Comparison of ENCODE assay signal across 36 cellular contexts in the genomic region with DNA sequence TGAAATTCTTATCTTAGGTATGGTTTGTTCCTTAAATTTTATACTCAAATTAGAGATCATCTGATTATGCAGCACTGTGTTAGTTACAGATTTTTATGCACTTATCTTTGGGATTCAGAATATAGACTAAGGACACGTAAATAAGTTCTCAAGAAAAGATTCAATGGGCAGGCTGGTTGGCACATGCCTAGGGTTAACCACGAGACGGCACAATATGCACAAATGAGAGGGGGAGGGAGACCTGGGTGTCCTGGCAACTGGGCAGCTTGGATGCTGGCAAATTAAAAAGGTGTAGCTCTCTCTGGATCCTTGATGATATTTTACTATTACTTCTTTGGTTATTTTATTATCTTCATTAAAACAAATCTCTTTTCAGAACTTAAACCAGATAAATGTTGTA. TPM values are rescaled to one million over a fixed set of nuclear protein-coding genes. Genes with fewer than 3 reads are reported as not detected.
"Had no signal": no experiment of that assay in that cellular context is flagged by ENCODE, and none has a peak within 500 bp of the region (broad histone marks: within the 10 kb centered on the region; RNA-seq: fewer than 3 reads in every experiment).

No MANE protein-coding gene starts in this region.

- ATAC-seq: heart left ventricle; stimulated activated memory B cell treated with anti-CD40 and anti-IgM and Interleukin-4, amounts not matched to agents 10 μg/mL and 1 μg/mL and 100 μg/mL, for 72 hours; WTC11 had no signal

- H3K36me3 ChIP-seq: heart left ventricle, left lung, neutrophil, ovary, prostate gland, sigmoid colon had no signal

- H3K9me3 ChIP-seq: heart left ventricle, left lung, neutrophil, ovary, prostate gland, sigmoid colon, testis had no signal

- H3K27me3 ChIP-seq: heart left ventricle, left lung, neutrophil, ovary, sigmoid colon, testis had no signal

- H3K4me1 ChIP-seq: heart left ventricle, left lung, prostate gland, testis had no signal

- DNase-seq: activated CD4-positive, alpha-beta memory T cell treated with anti-CD3 and anti-CD28 coated beads, Interleukin-2, amount 10 ng/mL, durations not matched to agents 7 days and 5 days; activated CD4-positive, alpha-beta T cell treated with anti-CD3 and anti-CD28 coated beads for 1 hour; activated CD4-positive, alpha-beta T cell treated with anti-CD3 and anti-CD28 coated beads, Interleukin-2, amount 10 ng/mL, durations not matched to agents 7 days and 5 days; activated CD8-positive, alpha-beta memory T cell treated with anti-CD3 and anti-CD28 coated beads, Interleukin-2, amount 50 U/mL, for 48 hours; activated gamma-delta T cell; activated naive CD4-positive, alpha-beta T cell treated with anti-CD3 and anti-CD28 coated beads, Interleukin-2, amount 10 ng/mL, durations not matched to agents 7 days and 5 days; activated naive CD8-positive, alpha-beta T cell treated with anti-CD3 and anti-CD28 coated beads, Interleukin-2, amount 10 ng/mL, durations not matched to agents 7 days and 5 days; activated T-cell treated with anti-CD3 and anti-CD28 coated beads, Interleukin-2, amount 50 U/mL, for 24 hours; amygdala; dermis blood vessel endothelial cell; effector CD8-positive, alpha-beta T cell; heart left ventricle; kidney glomerular epithelial cell; left lung; naive B cell; nephron progenitor cell; ovary; retina; sigmoid colon; stimulated activated CD4-positive, alpha-beta T cell treated with anti-CD3 and anti-CD28 coated beads, Interleukin-1b, Interleukin-23, amount 100 ng/mL, for 48 hours; stimulated activated CD4-positive, alpha-beta T cell treated with anti-CD3 and anti-CD28 coated beads, Interleukin-4, amount 100 ng/mL, for 4 hours; stimulated activated CD8-positive, alpha-beta memory T cell treated with anti-CD3 and anti-CD28 coated beads, Interleukin-4, amount 100 ng/mL, for 48 hours; T-helper 2 cell; testis; trophoblast cell had no signal

- H3K4me2 ChIP-seq: smooth muscle cell had no signal

- FAIRE-seq: colon, endometrium, urothelium cell line had no signal

- H3K4me3 ChIP-seq: heart left ventricle, left lung, lung, ovary, prostate gland, sigmoid colon, smooth muscle cell, testis had no signal

- H3K27ac ChIP-seq: heart left ventricle, left lung, neutrophil, ovary, prostate gland, sigmoid colon, testis had no signal

RNA-seq across cellular contexts. Expression of a gene that starts 0.7 kb away (rescaled TPM):
- total RNA-seq: activated CD4-positive, alpha-beta memory T cell treated with anti-CD3 and anti-CD28 coated beads, Interleukin-2, amount 10 ng/mL, durations not matched to agents 7 days and 5 days; activated CD4-positive, alpha-beta T cell treated with anti-CD3 and anti-CD28 coated beads, Interleukin-2, amount 10 ng/mL, durations not matched to agents 7 days and 5 days; activated naive CD8-positive, alpha-beta T cell treated with anti-CD3 and anti-CD28 coated beads, Interleukin-2, amount 10 ng/mL, durations not matched to agents 7 days and 5 days; dermis blood vessel endothelial cell; fibroblast of villous mesenchyme; prostate gland; sigmoid colon had no signal
- polyA plus RNA-seq: fibroblast of lung, heart left ventricle, sigmoid colon had no signal

RNA-seq across cellular contexts. Expression of a gene that starts 58.9 kb away (rescaled TPM):
- total RNA-seq: activated CD4-positive, alpha-beta memory T cell treated with anti-CD3 and anti-CD28 coated beads, Interleukin-2, amount 10 ng/mL, durations not matched to agents 7 days and 5 days; activated CD4-positive, alpha-beta T cell treated with anti-CD3 and anti-CD28 coated beads, Interleukin-2, amount 10 ng/mL, durations not matched to agents 7 days and 5 days; dermis blood vessel endothelial cell; prostate gland; smooth muscle cell; WTC11 had no signal
- polyA plus RNA-seq: smooth muscle cell had no signal
